In genomic region chr4:154186888-154187287, GRCh38 we compare ENCODE assay signal across 34 cellular contexts.
"Had no signal": no experiment of that assay in that cellular context is flagged by ENCODE, and none has a peak within 500 bp of the region (broad histone marks: within the 10 kb centered on the region; RNA-seq: fewer than 3 reads in every experiment).

No MANE protein-coding gene starts in this region.

- H3K27me3 ChIP-seq: MG63 had no signal

- DNase-seq: Karpas-422, Kasumi-1, MG63, MM.1S, MV-4-11, NCI-H1048, NCI-H1092, NCI-H1092 treated with DMSO at 0.1 percent for 48 hours, NCI-H1105, NCI-H1105 treated with DMSO at 0.1 percent for 48 hours, NCI-H1417, NCI-H1417 treated with DMSO at 0.1 percent for 48 hours, NCI-H1436, NCI-H1436 treated with DMSO at 0.1 percent for 48 hours, NCI-H146, NCI-H1694, NCI-H1694 treated with DMSO at 0.1 percent for 48 hours, NCI-H187, NCI-H187 treated with DMSO at 0.1 percent for 48 hours, NCI-H1930, NCI-H2029, NCI-H2029 treated with DMSO at 0.1 percent for 48 hours, NCI-H2081, NCI-H2081 treated with DMSO at 0.1 percent for 48 hours, NCI-H2107, NCI-H2171, NCI-H2171 treated with DMSO at 0.1 percent for 48 hours, NCI-H2227 treated with DMSO at 0.1 percent for 48 hours, NCI-H226, NCI-H345, NCI-H446, NCI-H446 treated with DMSO at 0.1 percent for 48 hours, NCI-H510A had no signal

- H3K27ac ChIP-seq: KMS-11 had no signal

- H3K9me3 ChIP-seq: MG63 had no signal

- H3K36me3 ChIP-seq: MG63 had no signal

- H3K4me3 ChIP-seq: MG63 had no signal
